Comparison of ENCODE assay signal across 18 cellular contexts in the genomic region with DNA sequence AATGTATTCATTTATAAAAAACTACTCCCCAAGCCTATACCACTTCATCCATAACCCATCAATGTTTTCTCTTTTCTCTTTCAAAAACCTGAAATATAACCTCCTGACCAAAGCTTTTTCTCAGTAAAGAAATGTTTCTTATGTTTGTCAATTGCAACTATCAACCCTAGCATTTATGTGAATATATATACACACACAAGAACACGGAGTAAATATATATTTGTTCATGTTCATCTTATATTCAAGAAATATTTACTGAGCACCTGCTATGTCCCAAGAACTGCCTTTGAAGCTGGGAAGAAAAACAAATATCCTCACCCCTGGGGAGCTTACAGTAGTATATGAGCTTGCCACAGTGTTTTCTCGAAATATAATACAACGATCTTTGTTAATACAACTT. TPM values are rescaled to one million over a fixed set of nuclear protein-coding genes. Genes with fewer than 3 reads are reported as not detected.
DNase-seq lines count a peak whose midpoint lies in the region; ATAC-seq and TF ChIP-seq lines count a peak whose summit lies in the region.
"Had no signal": no experiment of that assay in that cellular context is flagged by ENCODE, and none has a peak within 500 bp of the region (broad histone marks: within the 10 kb centered on the region; RNA-seq: fewer than 3 reads in every experiment).

No MANE protein-coding gene starts in this region.

- H3K27ac Mint-ChIP-seq in activated naive CD4-positive, alpha-beta T cell treated with anti-CD3 and anti-CD28 coated beads, Interleukin-2, amount 50 U/mL, for 24 hours, result peak overlapping the region; percentile 38
- peak overlapping the region; percentile 2 for H3K27ac Mint-ChIP-seq in activated T-helper 17 cell treated with anti-CD3 and anti-CD28 coated beads, Interleukin-2, amount 50 U/mL, for 72 hours
- H3K27ac Mint-ChIP-seq in natural killer cell treated with Interleukin-12 subunit alpha and Interleukin-12 subunit beta and Interleukin-15 and Interleukin-18, amount 100 ng/mL, for 72 hours, result no peak overlapping the region
- H3K27ac Mint-ChIP-seq: CD8-positive, alpha-beta T cell; GM23338; H9 had no signal

- ATAC-seq in activated T-helper 17 cell treated with anti-CD3 and anti-CD28 coated beads, Interleukin-2, amount 50 U/mL, for 72 hours (replicated peaks), result no peak
- no peak for ATAC-seq in natural killer cell treated with Interleukin-12 subunit alpha and Interleukin-12 subunit beta and Interleukin-15 and Interleukin-18, amount 100 ng/mL, for 72 hours
- ATAC-seq: CD8-positive, alpha-beta T cell; GM23338 had no signal

- H3K9me3 Mint-ChIP-seq in activated naive CD4-positive, alpha-beta T cell treated with anti-CD3 and anti-CD28 coated beads, Interleukin-2, amount 50 U/mL, for 24 hours, result no peaks in the 10 kb centered on the region
- no peaks in the 10 kb centered on the region for H3K9me3 Mint-ChIP-seq in activated T-helper 17 cell treated with anti-CD3 and anti-CD28 coated beads, Interleukin-2, amount 50 U/mL, for 72 hours
- H3K9me3 Mint-ChIP-seq in natural killer cell treated with Interleukin-12 subunit alpha and Interleukin-12 subunit beta and Interleukin-15 and Interleukin-18, amount 100 ng/mL, for 72 hours, result no peaks in the 10 kb centered on the region
- H3K9me3 Mint-ChIP-seq: CD8-positive, alpha-beta T cell; GM23338; H9 had no signal

- DNase-seq in activated naive CD4-positive, alpha-beta T cell (lab: John Stamatoyannopoulos, UW), result no peak
- DNase-seq in H7 (no peak), dermis blood vessel endothelial cell (no peak)
- DNase-seq in natural killer cell treated with Interleukin-12 subunit alpha and Interleukin-12 subunit beta and Interleukin-15 and Interleukin-18, amount 100 ng/mL, for 72 hours (ENCODE audit: low spot score), result no peak
- DNase-seq: BE2C; CD8-positive, alpha-beta T cell; COR-L47; DND-41; GDM1; H9; IMR-90 had no signal

- no peak for TF ChIP-seq CTCF in HEK293 (tag by site-specific recombination; IDR thresholded peaks at IDR 0.05)

- peaks cover 2% of the 10 kb centered on the region for H3K36me3 Mint-ChIP-seq in activated naive CD4-positive, alpha-beta T cell treated with anti-CD3 and anti-CD28 coated beads, Interleukin-2, amount 50 U/mL, for 24 hours
- H3K36me3 Mint-ChIP-seq in activated T-helper 17 cell treated with anti-CD3 and anti-CD28 coated beads, Interleukin-2, amount 50 U/mL, for 72 hours (ENCODE audit: low read depth), result no peaks in the 10 kb centered on the region
- H3K36me3 Mint-ChIP-seq in natural killer cell treated with Interleukin-12 subunit alpha and Interleukin-12 subunit beta and Interleukin-15 and Interleukin-18, amount 100 ng/mL, for 72 hours, result no peaks in the 10 kb centered on the region

- H3K4me3 ChIP-seq in HEK293 (ENCODE audit: low read depth, low read length) (no peak overlapping the region), H7 (ENCODE audit: insufficient read depth, low read depth, low read length) (no peak overlapping the region)
- H3K4me3 ChIP-seq: GM23338 had no signal

- CTCF ChIA-PET in HEK293 (lab: Yijun Ruan, JAX), result interaction anchor here (0.7 to 3.7 kb wide), 10 partner anchors 9 to 197 kb away, joined by 3 to 17 read pairs (median 3); no protein-coding TSS in a partner anchor

- H3K27me3 Mint-ChIP-seq in activated naive CD4-positive, alpha-beta T cell treated with anti-CD3 and anti-CD28 coated beads, Interleukin-2, amount 50 U/mL, for 24 hours, result no peaks in the 10 kb centered on the region
- H3K27me3 Mint-ChIP-seq in activated T-helper 17 cell treated with anti-CD3 and anti-CD28 coated beads, Interleukin-2, amount 50 U/mL, for 72 hours, result no peaks in the 10 kb centered on the region
- no peaks in the 10 kb centered on the region for H3K27me3 Mint-ChIP-seq in natural killer cell treated with Interleukin-12 subunit alpha and Interleukin-12 subunit beta and Interleukin-15 and Interleukin-18, amount 100 ng/mL, for 72 hours

- POLR2A ChIA-PET in HEK293 (lab: Yijun Ruan, JAX), result interaction anchor here (0.6 to 1.7 kb wide), 2 partner anchors 99 to 190 kb away, joined by 4 to 5 read pairs; no protein-coding TSS in a partner anchor

- no peaks in the 10 kb centered on the region; the same call in 1 of the 2 replicates for H3K27me3 ChIP-seq in H7 (ENCODE audit: control insufficient read depth, insufficient read depth, low read length)
- H3K27me3 ChIP-seq: BE2C had no signal

- H3K36me3 ChIP-seq in HEK293 (ENCODE audit: control insufficient read depth in 2 of 2, insufficient read depth in 1 of 2, low read length in 2 of 2), result no peaks in the 10 kb centered on the region
- H3K36me3 ChIP-seq in H7 (replicated peaks; ENCODE audit: control insufficient read depth, insufficient read depth, low read length), result no peaks in the 10 kb centered on the region
- H3K36me3 ChIP-seq: BE2C had no signal

- no peak overlapping the region for H3K4me3 Mint-ChIP-seq in activated naive CD4-positive, alpha-beta T cell treated with anti-CD3 and anti-CD28 coated beads, Interleukin-2, amount 50 U/mL, for 24 hours
- no peak overlapping the region for H3K4me3 Mint-ChIP-seq in activated T-helper 17 cell treated with anti-CD3 and anti-CD28 coated beads, Interleukin-2, amount 50 U/mL, for 72 hours
- no peak overlapping the region for H3K4me3 Mint-ChIP-seq in natural killer cell treated with Interleukin-12 subunit alpha and Interleukin-12 subunit beta and Interleukin-15 and Interleukin-18, amount 100 ng/mL, for 72 hours
- H3K4me3 Mint-ChIP-seq: CD8-positive, alpha-beta T cell; GM23338; H9 had no signal

- peaks cover 12% of the 10 kb centered on the region for H3K4me1 ChIP-seq in HEK293 (ENCODE audit: control insufficient read depth, insufficient read depth, low read length)
- H3K4me1 ChIP-seq: BE2C had no signal

- no peaks in the 10 kb centered on the region for H3K9me3 ChIP-seq in HEK293 (ENCODE audit: control insufficient read depth, insufficient read depth, low read depth, low read length)
- H3K9me3 ChIP-seq: BE2C had no signal

- no peak overlapping the region for H3K27ac ChIP-seq in HEK293 (ENCODE audit: extremely low read depth, low read depth, low read length)
- H3K27ac ChIP-seq: C4-2B had no signal

- peaks cover 68% of the 10 kb centered on the region for H3K4me1 Mint-ChIP-seq in activated naive CD4-positive, alpha-beta T cell treated with anti-CD3 and anti-CD28 coated beads, Interleukin-2, amount 50 U/mL, for 24 hours
- H3K4me1 Mint-ChIP-seq in activated T-helper 17 cell treated with anti-CD3 and anti-CD28 coated beads, Interleukin-2, amount 50 U/mL, for 72 hours, result peaks cover 35% of the 10 kb centered on the region
- H3K4me1 Mint-ChIP-seq in natural killer cell treated with Interleukin-12 subunit alpha and Interleukin-12 subunit beta and Interleukin-15 and Interleukin-18, amount 100 ng/mL, for 72 hours (ENCODE audit: low read depth in 2 of 2), result peaks cover 35 to 43% of the 10 kb centered on the region in 2 donors

TF ChIP-seq in HEK293, 187 proteins besides CTCF, POLR2A, EP300 and RAD21:
- TF ChIP-seq ZNF791 (tag by site-specific recombination; IDR thresholded peaks at IDR 0.05), result no peak
- TF ChIP-seq ZNF664 (tag by site-specific recombination; IDR thresholded peaks at IDR 0.05), result peak; percentile 71

RNA-seq across cellular contexts. Expression of gene MRTFA, which starts 3.5 kb away (rescaled TPM):
- total RNA-seq in activated T-helper 17 cell treated with anti-CD3 and anti-CD28 coated beads, Interleukin-2, amount 50 U/mL, for 72 hours, result 10 to 100 TPM; 38.5 to 57.4 TPM
- total RNA-seq in H7 (2014; rRNA removed; shearing (Covaris generic)), result 26.2 and 35.4 TPM in 2 replicates
- total RNA-seq in dermis blood vessel endothelial cell, result 33.1 and 41.4 TPM in 2 replicates
- 10 to 100 TPM; 53.4 to 86.9 TPM for total RNA-seq in natural killer cell treated with Interleukin-12 subunit alpha and Interleukin-12 subunit beta and Interleukin-15 and Interleukin-18, amount 100 ng/mL, for 72 hours

RNA-seq across cellular contexts. Expression of gene MCHR1, which starts 46.2 kb away (rescaled TPM):
- not detected for total RNA-seq in activated T-helper 17 cell treated with anti-CD3 and anti-CD28 coated beads, Interleukin-2, amount 50 U/mL, for 72 hours
- total RNA-seq in H7 (2014; rRNA removed; shearing (Covaris generic)), result 2.8 and 4.8 TPM in 2 replicates
- 0.09 TPM in 1 of 2 replicates, not detected in the other for total RNA-seq in dermis blood vessel endothelial cell
- total RNA-seq in natural killer cell treated with Interleukin-12 subunit alpha and Interleukin-12 subunit beta and Interleukin-15 and Interleukin-18, amount 100 ng/mL, for 72 hours, result not detected
- total RNA-seq: A172; CD8-positive, alpha-beta T cell; HT-29 had no signal

Comparison
In these comparisons a context has a peak if more than half of its experiments do, and no peak if none do; other contexts are left out.
1. H3K27ac Mint-ChIP-seq: peak in activated naive CD4-positive, alpha-beta T cell treated with anti-CD3 and anti-CD28 coated beads, Interleukin-2, amount 50 U/mL, for 24 hours (single experiment) and activated T-helper 17 cell treated with anti-CD3 and anti-CD28 coated beads, Interleukin-2, amount 50 U/mL, for 72 hours (single experiment); none in natural killer cell treated with Interleukin-12 subunit alpha and Interleukin-12 subunit beta and Interleukin-15 and Interleukin-18, amount 100 ng/mL, for 72 hours (0 of 2).